ENCODE assay signal across 1 cellular context in genomic region chr22:49918911-49919881, GRCh38.
TF ChIP-seq lines count a peak whose summit lies in the region.

No MANE protein-coding gene starts in this region.

TF ChIP-seq in GM12878, 131 proteins besides CTCF, POLR2A, EP300 and RAD21:
- TF ChIP-seq BACH1 (IDR thresholded peaks at IDR 0.05; ENCODE audit: borderline replicate concordance), result no peak
- no peak for TF ChIP-seq PBX3 (IDR thresholded peaks at IDR 0.05; ENCODE audit: insufficient replicate concordance, low read depth, low read length)
- TF ChIP-seq E4F1 (IDR thresholded peaks at IDR 0.05; ENCODE audit: borderline replicate concordance, partially characterized antibody), result no peak
- TF ChIP-seq SIN3A (IDR thresholded peaks at IDR 0.05; ENCODE audit: low read depth, low read length), result no peak
- TF ChIP-seq MEF2A (IDR thresholded peaks at IDR 0.05; ENCODE audit: insufficient read depth, low read depth, low read length), result no peak
- TF ChIP-seq ZBTB33 (IDR thresholded peaks at IDR 0.05), result no peak
- no peak for TF ChIP-seq RAD51 (IDR thresholded peaks at IDR 0.05)
